1 cellular context compared by ENCODE assay signal in genomic region chr20:64165866-64166600, GRCh38.
TF ChIP-seq lines count a peak whose summit lies in the region.

No MANE protein-coding gene starts in this region.

TF ChIP-seq in HepG2, 621 proteins besides CTCF, POLR2A, EP300 and RAD21:
- TF ChIP-seq HBP1 (CRISPR knock-in tag; IDR thresholded peaks at IDR 0.05; ENCODE audit: low read depth) (0 out of 2 replicates have a peak, but pooled peaks have one; percentile 8), ZKSCAN1 (IDR thresholded peaks at IDR 0.05; ENCODE audit: low read length) (no peak)
TF ChIP-seq in HepG2: peak in this region for 1.
